29 cellular contexts compared by ENCODE assay signal in the genomic region with DNA sequence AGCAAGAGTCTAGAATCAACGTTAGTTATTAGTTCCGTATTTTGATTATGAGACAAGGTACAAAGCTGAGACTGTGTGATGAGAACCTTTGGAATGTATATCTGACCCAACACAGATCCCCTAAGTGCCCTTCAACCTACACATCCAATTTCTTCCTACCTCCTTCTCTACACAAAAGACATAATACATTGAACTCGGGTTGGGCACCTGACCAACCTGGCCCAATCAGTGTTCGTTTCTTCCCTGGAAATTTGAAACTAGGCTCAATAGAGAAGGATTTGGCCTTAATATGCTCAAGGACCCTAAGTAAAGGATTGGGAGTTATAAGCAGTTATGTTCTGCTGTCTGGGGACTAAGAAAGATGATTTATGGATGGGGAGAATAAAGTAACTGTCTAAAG. TPM values are rescaled to one million over a fixed set of nuclear protein-coding genes. Genes with fewer than 3 reads are reported as not detected.
DNase-seq lines count a peak whose midpoint lies in the region; ATAC-seq, FAIRE-seq and TF ChIP-seq lines count a peak whose summit lies in the region.
"Had no signal": no experiment of that assay in that cellular context is flagged by ENCODE, and none has a peak within 500 bp of the region (broad histone marks: within the 10 kb centered on the region; RNA-seq: fewer than 3 reads in every experiment).

No MANE protein-coding gene starts in this region.

- H3K27ac ChIP-seq in HUES64 (ENCODE audit: low read depth, low read length), result peak overlapping the region; percentile 7; the same call in 1 of the 2 replicates
- no peak overlapping the region for H3K27ac ChIP-seq in H1 (ENCODE audit: low read depth, low read length)
- H3K27ac ChIP-seq: SJCRH30, suprapubic skin had no signal

- DNase-seq in CD14-positive monocyte (ENCODE audit: low spot score) (no peak), H1 (ENCODE audit: low read depth in 1 of 2, low spot score in 2 of 2) (no peak), progenitor cell of endocrine pancreas (ENCODE audit: low spot score, unreplicated experiment) (no peak), NCI-H510A treated with DMSO at 0.1 percent for 48 hours (lab: John Stamatoyannopoulos, UW) (no peak), EL (no peak), AG08395 (ENCODE audit: low spot score) (no peak)
- DNase-seq: activated CD4-positive, alpha-beta T cell treated with anti-CD3 and anti-CD28 coated beads, Interleukin-2, amount 10 ng/mL, durations not matched to agents 7 days and 5 days; activated effector memory CD4-positive, alpha-beta T cell treated with anti-CD3 and anti-CD28 coated beads, Interleukin-2, amount 50 U/mL, for 16 hours; activated T-cell treated with anti-CD3 and anti-CD28 coated beads, Interleukin-2, amount 50 U/mL, for 24 hours; anterior cingulate cortex; CD8-positive, alpha-beta memory T cell; hypothalamus; Karpas-422; left cardiac atrium; NCI-H1417; NCI-H2081 treated with DMSO at 0.1 percent for 48 hours; NCI-H226; NCI-H774; SJCRH30; stimulated activated naive CD4-positive, alpha-beta T cell; T1000 had no signal

- CTCF ChIA-PET in H1 (lab: Charles Lee; ENCODE audit: partially characterized antibody), result no interaction called here

- no peak overlapping the region for H3K23ac ChIP-seq in H1 (ENCODE audit: insufficient read length)

- TF ChIP-seq EP300 in H1 (IDR thresholded peaks at IDR 0.05; ENCODE audit: borderline replicate concordance in 1 of 2, low read depth in 2 of 2, low read length in 2 of 2), result no peak

- POLR2A ChIA-PET in H1 (lab: Charles Lee; ENCODE audit: partially characterized antibody), result no interaction called here

- WGBS in HUES64, result 94% methylated on average over 4 of the region's 4 CpGs
- WGBS in H1 (ENCODE audit: extremely low coverage in 1 of 2, insufficient coverage in 1 of 2, insufficient read length in 1 of 2, insufficient replicate concordance in 2 of 2, low coverage in 1 of 2, low lambda C conversion rate in 2 of 2, missing lambda C conversion rate in 1 of 2), 2 experiments, result 91% methylated on average over 4 of the region's 4 CpGs; no CpG with 5 or more reads in 1 of the 2 experiments

- no peak for TF ChIP-seq RAD21 in H1 (IDR thresholded peaks at IDR 0.05 in 1 of 2, conservative IDR thresholded peaks at IDR 0.05 in 1 of 2; ENCODE audit: low read depth in 2 of 2, low read length in 2 of 2)

- H3K4me3 Mint-ChIP-seq in CD14-positive monocyte, result no peak overlapping the region
- H3K4me3 Mint-ChIP-seq in progenitor cell of endocrine pancreas (ENCODE audit: low read depth), result no peak overlapping the region
- H3K4me3 Mint-ChIP-seq: activated CD4-positive, alpha-beta T cell treated with anti-CD3 and anti-CD28 coated beads, Interleukin-2, amount 10 ng/mL, durations not matched to agents 7 days and 5 days; activated naive CD8-positive, alpha-beta T cell; activated T-cell treated with anti-CD3 and anti-CD28 coated beads, Interleukin-2, amount 50 U/mL, for 24 hours; B cell; CD8-positive, alpha-beta memory T cell; nephron had no signal

- no peaks in the 10 kb centered on the region for H3K9me3 Mint-ChIP-seq in CD14-positive monocyte
- H3K9me3 Mint-ChIP-seq in progenitor cell of endocrine pancreas (ENCODE audit: low read depth), result no peaks in the 10 kb centered on the region
- H3K9me3 Mint-ChIP-seq: activated CD4-positive, alpha-beta T cell treated with anti-CD3 and anti-CD28 coated beads, Interleukin-2, amount 10 ng/mL, durations not matched to agents 7 days and 5 days; activated T-cell treated with anti-CD3 and anti-CD28 coated beads, Interleukin-2, amount 50 U/mL, for 24 hours; CD8-positive, alpha-beta memory T cell; nephron had no signal

- H3K23me2 ChIP-seq in H1 (ENCODE audit: low read depth, low read length), result no peaks in the 10 kb centered on the region

- no peak overlapping the region for H4K8ac ChIP-seq in H1 (ENCODE audit: extremely low read depth, insufficient read depth, low read length)

- peaks cover 1 to 7% (median 2%) of the 10 kb centered on the region in 3 donors for H3K27me3 Mint-ChIP-seq in CD14-positive monocyte (ENCODE audit: low read depth in 3 of 3)
- H3K27me3 Mint-ChIP-seq in progenitor cell of endocrine pancreas, result no peaks in the 10 kb centered on the region
- H3K27me3 Mint-ChIP-seq: activated CD4-positive, alpha-beta T cell treated with anti-CD3 and anti-CD28 coated beads, Interleukin-2, amount 10 ng/mL, durations not matched to agents 7 days and 5 days; activated naive CD8-positive, alpha-beta T cell; activated T-cell treated with anti-CD3 and anti-CD28 coated beads, Interleukin-2, amount 50 U/mL, for 24 hours had no signal

- H3K4me2 ChIP-seq in H1 (ENCODE audit: insufficient read depth in 1 of 2, low read depth in 2 of 2, low read length in 2 of 2), result no peak overlapping the region

- H3K36me3 ChIP-seq in HUES64 (ENCODE audit: insufficient read depth, low read length) (no peaks in the 10 kb centered on the region), H1 (ENCODE audit: control insufficient read depth in 2 of 4, insufficient read depth in 4 of 4, low read length in 3 of 4) (no peaks in the 10 kb centered on the region)
- H3K36me3 ChIP-seq: SJCRH30, suprapubic skin had no signal

- no peak overlapping the region for H3K4ac ChIP-seq in H1 (replicated peaks; ENCODE audit: insufficient read length, low read depth, low read length)

- H3K36me3 Mint-ChIP-seq in CD14-positive monocyte (peaks cover 2 to 3% of the 10 kb centered on the region in 2 donors), progenitor cell of endocrine pancreas (ENCODE audit: insufficient read depth) (peaks cover 17% of the 10 kb centered on the region)

- H2BK120ac ChIP-seq in H1 (replicated peaks; ENCODE audit: low read depth, low read length), result no peak overlapping the region

- no peak for TF ChIP-seq CTCF in CD14-positive monocyte (IDR thresholded peaks at IDR 0.05)
- no peak for TF ChIP-seq CTCF in H1 (IDR thresholded peaks at IDR 0.05; ENCODE audit: control extremely low read depth in 1 of 3, insufficient read depth in 1 of 3, low read depth in 1 of 3, low read length in 3 of 3)
- TF ChIP-seq CTCF in progenitor cell of endocrine pancreas (IDR thresholded peaks at IDR 0.05; ENCODE audit: unreplicated experiment), result no peak

- no peak overlapping the region for H3K14ac ChIP-seq in H1 (ENCODE audit: insufficient read length)

- ATAC-seq in GM18858 (IDR thresholded peaks at IDR 0.05; ENCODE audit: unreplicated experiment), result no peak
- ATAC-seq: left cardiac atrium had no signal

- H3K9ac ChIP-seq in HUES64 (ENCODE audit: low read depth, low read length), result no peak overlapping the region
- H3K9ac ChIP-seq in H1 (replicated peaks in 1 of 4; ENCODE audit: extremely low read depth in 1 of 4, low read depth in 3 of 4, low read length in 3 of 4), result no peak overlapping the region

- no peak overlapping the region for H3K18ac ChIP-seq in H1 (ENCODE audit: extremely low read depth, low read length)

- no peaks in the 10 kb centered on the region for H3K9me3 ChIP-seq in HUES64 (ENCODE audit: insufficient read depth, low read depth, low read length)
- H3K9me3 ChIP-seq in H1 (ENCODE audit: insufficient read depth in 2 of 2, low read depth in 1 of 2, low read length in 1 of 2), result no peaks in the 10 kb centered on the region
- H3K9me3 ChIP-seq: SJCRH30, suprapubic skin had no signal

- no peak overlapping the region for H2BK20ac ChIP-seq in H1 (ENCODE audit: low read length)

- H3K4me1 Mint-ChIP-seq in CD14-positive monocyte, result peaks cover 47% of the 10 kb centered on the region
- H3K4me1 Mint-ChIP-seq in progenitor cell of endocrine pancreas (ENCODE audit: low read depth), result peaks cover 57% of the 10 kb centered on the region
- H3K4me1 Mint-ChIP-seq: B cell had no signal

- H3K56ac ChIP-seq in H1 (replicated peaks; ENCODE audit: insufficient read length, low read depth, low read length), result no peak overlapping the region

- peaks cover 9% of the 10 kb centered on the region for H3K79me1 ChIP-seq in H1 (ENCODE audit: low read depth, low read length)

- FAIRE-seq in H1 (lab: Jason Lieb, UNC), result no peak
- FAIRE-seq: bronchial epithelial cell had no signal

- no peak overlapping the region for H4K5ac ChIP-seq in H1 (ENCODE audit: insufficient read length, low read depth, low read length)

- no peak overlapping the region for H4K91ac ChIP-seq in H1 (replicated peaks; ENCODE audit: insufficient read length, low read length)

- H3K27ac Mint-ChIP-seq in CD14-positive monocyte (peak overlapping the region in 4 of 7 donors; percentile 32 to 78 (median 67)), progenitor cell of endocrine pancreas (peak overlapping the region; percentile 94)
- H3K27ac Mint-ChIP-seq: activated CD4-positive, alpha-beta T cell treated with anti-CD3 and anti-CD28 coated beads, Interleukin-2, amount 10 ng/mL, durations not matched to agents 7 days and 5 days; activated naive CD8-positive, alpha-beta T cell; activated T-cell treated with anti-CD3 and anti-CD28 coated beads, Interleukin-2, amount 50 U/mL, for 24 hours; B cell; CD8-positive, alpha-beta memory T cell had no signal

- H3K27me3 ChIP-seq in HUES64 (ENCODE audit: insufficient read depth, low read length) (no peaks in the 10 kb centered on the region), H1 (replicated peaks in 1 of 4; ENCODE audit: control insufficient read depth in 3 of 4, extremely low read depth in 1 of 4, insufficient read depth in 3 of 4, low read length in 3 of 4) (no peaks in the 10 kb centered on the region)
- H3K27me3 ChIP-seq: SJCRH30, suprapubic skin had no signal

- peaks cover 20 to 97% of the 10 kb centered on the region in 2 experiments for H3K79me2 ChIP-seq in H1 (ENCODE audit: control insufficient read depth in 1 of 2, insufficient read depth in 2 of 2, low read length in 2 of 2)

- H2BK5ac ChIP-seq in H1 (ENCODE audit: low read depth, low read length), result no peak overlapping the region

- H2BK12ac ChIP-seq in H1 (ENCODE audit: low read depth, low read length), result no peak overlapping the region

- H2BK15ac ChIP-seq in H1 (ENCODE audit: low read length), result no peak overlapping the region

- no peak for TF ChIP-seq POLR2A in H1 (IDR thresholded peaks at IDR 0.05; ENCODE audit: control extremely low read depth in 1 of 2, low read depth in 2 of 2, low read length in 2 of 2)

- H4K20me1 ChIP-seq in H1 (replicated peaks in 1 of 2; ENCODE audit: control insufficient read depth in 1 of 2, insufficient read depth in 2 of 2, low read length in 2 of 2), result peaks cover 23 to 27% of the 10 kb centered on the region in 2 experiments

- no peak overlapping the region for H3K4me3 ChIP-seq in HUES64 (ENCODE audit: low read length)
- H3K4me3 ChIP-seq in H1 (ENCODE audit: extremely low read depth in 1 of 4, insufficient read depth in 2 of 4, low read depth in 3 of 4, low read length in 4 of 4), result no peak overlapping the region
- H3K4me3 ChIP-seq: lung, SJCRH30, suprapubic skin had no signal

- H2AFZ ChIP-seq in H1 (ENCODE audit: low read length), result no peak overlapping the region

- peaks cover 62% of the 10 kb centered on the region for H3K4me1 ChIP-seq in HUES64 (ENCODE audit: insufficient read depth, low read length)
- H3K4me1 ChIP-seq in H1 (replicated peaks in 1 of 4; ENCODE audit: control insufficient read depth in 3 of 4, insufficient read depth in 4 of 4, low read length in 3 of 4), result peaks cover 4 to 18% (median 12%) of the 10 kb centered on the region in 4 experiments; a peak in 6 of 7 replicates

- H2AK5ac ChIP-seq in H1 (ENCODE audit: low read depth, low read length), result no peak overlapping the region

- intact Hi-C loops in CD14-positive monocyte (cut with micrococcal nuclease), result no loop called here

RNA-seq across cellular contexts. Expression of gene ITSN1, which starts 12.1 kb away (rescaled TPM):
- polyA plus RNA-seq in CD14-positive monocyte (1 to 10 TPM; 4.7 to 5.1 TPM), H1 (2011; rRNA removed) (48.9 and 60.8 TPM in 2 replicates)
- polyA plus RNA-seq in HUES64 (2013, experiment 1 of 2), result 46.9 TPM
- polyA plus RNA-seq in HUES64 (2013, experiment 2 of 2), result 48.3 TPM
- total RNA-seq in H1 (2021; fragmentation: NEBNext Ultra II Directional; extraction: Animal tissue kit (Norgen Biotek cat#: 25700)), result 78.1 and 81.1 TPM in 2 replicates
- 71.3 TPM for polyA plus RNA-seq in H1 (2011; cell fraction: cytosol; rRNA removed)
- 151 TPM for polyA plus RNA-seq in H1 (2011; cell fraction: nucleus; rRNA removed)
- polyA plus RNA-seq in H1 (2012, experiment 1 of 2), result 77.9 to 94.5 TPM (median 91.7 TPM) in 4 replicates
- 5.1 TPM for polyA plus RNA-seq in H1 (2012, experiment 2 of 2)
- polyA plus RNA-seq in H1 (2013, experiment 1 of 2), result 51.9 TPM
- polyA plus RNA-seq in H1 (2013, experiment 2 of 2), result 50.0 TPM
- polyA minus RNA-seq in H1 (2011; rRNA and poly(A)+ RNA removed), result 132 and 143 TPM in 2 replicates
- polyA minus RNA-seq in H1 (2011; cell fraction: cytosol; rRNA and poly(A)+ RNA removed), result 54.9 TPM
- 85.2 TPM for polyA minus RNA-seq in H1 (2011; cell fraction: nucleus; rRNA and poly(A)+ RNA removed)
- 112 and 116 TPM in 2 replicates for total RNA-seq in progenitor cell of endocrine pancreas

RNA-seq across cellular contexts. Expression of gene CRYZL1, which starts 12.9 kb away (rescaled TPM):
- polyA plus RNA-seq in CD14-positive monocyte (10 to 100 TPM; 25.9 to 26.1 TPM), H1 (2011; rRNA removed) (8.3 and 15.8 TPM in 2 replicates)
- 17.1 TPM for polyA plus RNA-seq in HUES64 (2013, experiment 1 of 2)
- polyA plus RNA-seq in HUES64 (2013, experiment 2 of 2), result 25.3 TPM
- total RNA-seq in H1 (2021; fragmentation: NEBNext Ultra II Directional; extraction: Animal tissue kit (Norgen Biotek cat#: 25700)), result 15.6 and 16.8 TPM in 2 replicates
- polyA plus RNA-seq in H1 (2011; cell fraction: cytosol; rRNA removed), result 19.8 TPM
- polyA plus RNA-seq in H1 (2011; cell fraction: nucleus; rRNA removed), result 11.1 TPM
- polyA plus RNA-seq in H1 (2012, experiment 1 of 2), result 17.9 to 29.6 TPM (median 19.1 TPM) in 4 replicates
- 2.5 TPM for polyA plus RNA-seq in H1 (2012, experiment 2 of 2)
- 15.6 TPM for polyA plus RNA-seq in H1 (2013, experiment 1 of 2)
- polyA plus RNA-seq in H1 (2013, experiment 2 of 2), result 14.2 TPM
- polyA minus RNA-seq in H1 (2011; rRNA and poly(A)+ RNA removed), result 35.9 and 37.8 TPM in 2 replicates
- 13.5 TPM for polyA minus RNA-seq in H1 (2011; cell fraction: cytosol; rRNA and poly(A)+ RNA removed)
- polyA minus RNA-seq in H1 (2011; cell fraction: nucleus; rRNA and poly(A)+ RNA removed), result 34.1 TPM
- total RNA-seq in progenitor cell of endocrine pancreas, result 39.9 and 42.8 TPM in 2 replicates
